18 cellular contexts compared by ENCODE assay signal in genomic region chr11:75893202-75893601, GRCh38.
"Had no signal": no experiment of that assay in that cellular context is flagged by ENCODE, and none has a peak within 500 bp of the region (broad histone marks: within the 10 kb centered on the region; RNA-seq: fewer than 3 reads in every experiment).

No MANE protein-coding gene starts in this region.

- H3K4me3 Mint-ChIP-seq: nephron progenitor cell; T-helper 2 cell treated with Interferon-gamma antibody and Interleukin-4, amounts not matched to agents 5 μg/mL and 100 μg/mL, for 36 hours had no signal

- H3K9me3 Mint-ChIP-seq: nephron progenitor cell; T-helper 2 cell treated with Interferon-gamma antibody and Interleukin-4, amounts not matched to agents 5 μg/mL and 100 μg/mL, for 36 hours had no signal

- H3K27me3 ChIP-seq: ascending aorta, dorsolateral prefrontal cortex, hepatocyte, sigmoid colon, tibial artery, uterus had no signal

- FAIRE-seq: bronchial epithelial cell, kidney had no signal

- ATAC-seq: psoas muscle had no signal

- H3K27ac ChIP-seq: ascending aorta, hepatocyte, left ventricle myocardium inferior, psoas muscle, tibial artery, uterus had no signal

- H3K4me2 ChIP-seq: hepatocyte had no signal

- H3K9me3 ChIP-seq: ascending aorta, left ventricle myocardium inferior, psoas muscle, sigmoid colon, tibial artery, uterus had no signal

- H3K36me3 ChIP-seq: left ventricle myocardium inferior, uterus had no signal

- DNase-seq: activated CD4-positive, alpha-beta T cell treated with anti-CD3 and anti-CD28 coated beads for 1 hour; activated CD8-positive, alpha-beta memory T cell treated with anti-CD3 and anti-CD28 coated beads for 24 hours; activated effector memory CD4-positive, alpha-beta T cell treated with Interleukin-2 at 50 U/mL for 16 hours; dorsolateral prefrontal cortex; kidney; left ventricle myocardium inferior; mesendoderm; nephron progenitor cell; psoas muscle; sigmoid colon; stimulated activated CD4-positive, alpha-beta T cell treated with anti-CD3 and anti-CD28 coated beads, Interleukin-4, amount 100 ng/mL, for 1 hour; stimulated activated CD8-positive, alpha-beta memory T cell treated with anti-CD3 and anti-CD28 coated beads, Interleukin-4, amount 100 ng/mL, for 48 hours; tibial artery; uterus had no signal

- H2AFZ ChIP-seq: hepatocyte had no signal

- H3K4me1 ChIP-seq: psoas muscle, sigmoid colon, tibial artery, uterus had no signal

- H3K4me1 Mint-ChIP-seq: nephron progenitor cell had no signal

- H3K4me3 ChIP-seq: ascending aorta, dorsolateral prefrontal cortex, hepatocyte, left ventricle myocardium inferior, psoas muscle, sigmoid colon, tibial artery, uterus had no signal

- H3K27ac Mint-ChIP-seq: nephron progenitor cell; T-helper 2 cell treated with Interferon-gamma antibody and Interleukin-4, amounts not matched to agents 5 μg/mL and 100 μg/mL, for 36 hours had no signal
